ENCODE assay signal across 11 cellular contexts in genomic region chr15:31024330-31024729, GRCh38. TPM values are rescaled to one million over a fixed set of nuclear protein-coding genes. Genes with fewer than 3 reads are reported as not detected.
DNase-seq lines count a peak whose midpoint lies in the region; ATAC-seq, FAIRE-seq and TF ChIP-seq lines count a peak whose summit lies in the region.
"Had no signal": no experiment of that assay in that cellular context is flagged by ENCODE, and none has a peak within 500 bp of the region (broad histone marks: within the 10 kb centered on the region; RNA-seq: fewer than 3 reads in every experiment).

No MANE protein-coding gene starts in this region.

- H3K27me3 Mint-ChIP-seq in mesothelial cell of epicardium (ENCODE audit: low read depth): no peaks in the 10 kb centered on the region
- H3K27me3 Mint-ChIP-seq in activated CD4-positive, alpha-beta T cell treated with anti-CD3 and anti-CD28 coated beads, Interleukin-2, amount 10 ng/mL, durations not matched to agents 7 days and 5 days: peaks cover 22% of the 10 kb centered on the region

- peaks cover 26% of the 10 kb centered on the region for H3K4me1 Mint-ChIP-seq in mesothelial cell of epicardium
- peaks cover 3% of the 10 kb centered on the region for H3K4me1 Mint-ChIP-seq in activated CD4-positive, alpha-beta T cell treated with anti-CD3 and anti-CD28 coated beads, Interleukin-2, amount 10 ng/mL, durations not matched to agents 7 days and 5 days
- H3K4me1 Mint-ChIP-seq: central memory CD8-positive, alpha-beta T cell had no signal

- FAIRE-seq in endometrium (lab: Jason Lieb, UNC): peak; percentile 50

- peak; percentile 98 for DNase-seq in AG10803 (ENCODE audit: low read depth)
- peak; percentile 96 for DNase-seq in M059J (ENCODE audit: low read depth)
- DNase-seq in mesothelial cell of epicardium (ENCODE audit: low spot score in 2 of 2, unreplicated experiment in 2 of 2): peak in 1 of 2 experiments; percentile 44
- DNase-seq in NAMALWA (ENCODE audit: low spot score): no peak
- no peak for DNase-seq in activated CD4-positive, alpha-beta T cell treated with anti-CD3 and anti-CD28 coated beads, Interleukin-2, amount 10 ng/mL, durations not matched to agents 7 days and 5 days
- no peak for DNase-seq in GDM1 (lab: John Stamatoyannopoulos, UW)
- DNase-seq: activated CD4-positive, alpha-beta T cell treated with anti-CD3 and anti-CD28 coated beads for 48 hours; DMS 273 treated with DMSO at 0.1 percent for 48 hours had no signal

- H3K27ac Mint-ChIP-seq in mesothelial cell of epicardium: peak overlapping the region; percentile 93
- H3K27ac Mint-ChIP-seq in activated CD4-positive, alpha-beta T cell treated with anti-CD3 and anti-CD28 coated beads, Interleukin-2, amount 10 ng/mL, durations not matched to agents 7 days and 5 days: no peak overlapping the region

- H3K4me3 ChIP-seq in AG10803 (ENCODE audit: low read length): no peak overlapping the region

- no peaks in the 10 kb centered on the region for H3K9me3 Mint-ChIP-seq in mesothelial cell of epicardium
- no peaks in the 10 kb centered on the region for H3K9me3 Mint-ChIP-seq in activated CD4-positive, alpha-beta T cell treated with anti-CD3 and anti-CD28 coated beads, Interleukin-2, amount 10 ng/mL, durations not matched to agents 7 days and 5 days
- H3K9me3 Mint-ChIP-seq: central memory CD8-positive, alpha-beta T cell had no signal

- CTCF ChIA-PET in activated CD4-positive, alpha-beta T cell treated with anti-CD3 and anti-CD28 coated beads, Interleukin-2, amount 10 ng/mL, durations not matched to agents 7 days and 5 days (lab: Charles Lee): interaction anchor here (1.1 kb wide), 2 partner anchors 12 to 72 kb away, joined by 3 read pairs; no protein-coding TSS in a partner anchor

- POLR2A ChIA-PET in activated CD4-positive, alpha-beta T cell treated with anti-CD3 and anti-CD28 coated beads, Interleukin-2, amount 10 ng/mL, durations not matched to agents 7 days and 5 days (lab: Charles Lee): interaction anchor here (0.7 kb wide), 1 partner anchor 18 kb away, joined by 4 read pairs; no protein-coding TSS in a partner anchor

- TF ChIP-seq CTCF in AG10803 (conservative IDR thresholded peaks at IDR 0.05; ENCODE audit: low read length): no peak
- no peak for TF ChIP-seq CTCF in mesothelial cell of epicardium (IDR thresholded peaks at IDR 0.05; ENCODE audit: unreplicated experiment)

- no peaks in the 10 kb centered on the region for H3K36me3 Mint-ChIP-seq in mesothelial cell of epicardium
- no peaks in the 10 kb centered on the region for H3K36me3 Mint-ChIP-seq in activated CD4-positive, alpha-beta T cell treated with anti-CD3 and anti-CD28 coated beads, Interleukin-2, amount 10 ng/mL, durations not matched to agents 7 days and 5 days (ENCODE audit: low read depth)

- ATAC-seq in GM19397 (IDR thresholded peaks at IDR 0.05; ENCODE audit: unreplicated experiment): no peak

- H3K4me3 Mint-ChIP-seq in mesothelial cell of epicardium: no peak overlapping the region
- H3K4me3 Mint-ChIP-seq in activated CD4-positive, alpha-beta T cell treated with anti-CD3 and anti-CD28 coated beads, Interleukin-2, amount 10 ng/mL, durations not matched to agents 7 days and 5 days: no peak overlapping the region
- H3K4me3 Mint-ChIP-seq: central memory CD8-positive, alpha-beta T cell had no signal

RNA-seq across cellular contexts. Expression of gene MTMR10, which starts 32.9 kb away (rescaled TPM):
- total RNA-seq in M059J (2014; rRNA removed; shearing (Covaris generic)): 12.3 and 13.6 TPM in 2 replicates
- 22.3 to 24.7 TPM (median 23.6 TPM) in 3 replicates for total RNA-seq in mesothelial cell of epicardium
- total RNA-seq in activated CD4-positive, alpha-beta T cell treated with anti-CD3 and anti-CD28 coated beads, Interleukin-2, amount 10 ng/mL, durations not matched to agents 7 days and 5 days: 10 to 100 TPM; 24.9 to 26.6 TPM

Comparison
In these comparisons a context has a peak if more than half of its experiments do, and no peak if none do; other contexts are left out.
1. DNase-seq: peak in AG10803 (single experiment) and M059J (single experiment); none in NAMALWA (single experiment), activated CD4-positive, alpha-beta T cell treated with anti-CD3 and anti-CD28 coated beads, Interleukin-2, amount 10 ng/mL, durations not matched to agents 7 days and 5 days (single experiment) and GDM1 (single experiment).